Comparison of ENCODE assay signal across 20 cellular contexts in the genomic region with DNA sequence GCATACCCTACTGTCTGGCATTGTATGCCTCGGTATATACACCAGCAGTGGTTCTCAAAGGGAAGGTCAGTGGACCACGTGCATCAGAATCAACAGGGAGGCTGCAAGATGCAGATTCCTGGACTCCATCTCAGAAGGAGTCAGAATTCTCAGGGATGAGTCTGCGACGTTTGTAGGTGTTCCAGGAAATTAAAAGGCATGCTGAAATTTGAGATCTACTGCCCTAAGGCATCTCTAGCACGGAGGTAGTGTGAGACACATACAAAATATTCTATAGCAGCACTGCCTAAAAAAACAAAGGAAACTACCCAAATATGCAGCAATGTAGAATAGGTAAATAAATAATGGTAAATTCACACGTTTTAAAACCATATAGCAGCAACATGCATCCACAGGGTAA.
DNase-seq lines count a peak whose midpoint lies in the region; ATAC-seq and TF ChIP-seq lines count a peak whose summit lies in the region.
"Had no signal": no experiment of that assay in that cellular context is flagged by ENCODE, and none has a peak within 500 bp of the region (broad histone marks: within the 10 kb centered on the region; RNA-seq: fewer than 3 reads in every experiment).

No MANE protein-coding gene starts in this region.

- CTCF ChIA-PET in HEK293 (lab: Yijun Ruan, JAX) (no interaction called here), PC-3 (lab: Charles Lee) (no interaction called here)

- H3F3A ChIP-seq in PC-3 (ENCODE audit: low read length, unreplicated experiment), result no peaks in the 10 kb centered on the region

- H2BK12ac ChIP-seq in trophoblast cell (ENCODE audit: low read length), result no peak overlapping the region

- H3K4me2 ChIP-seq in PC-3 (ENCODE audit: low read length) (no peak overlapping the region), trophoblast cell (ENCODE audit: low read length) (peak overlapping the region; percentile 33)
- H3K4me2 ChIP-seq: BLaER1 treated with 17β-estradiol and CSF1 and Interleukin-3, amounts not matched to agents 10 nM and 100 nM had no signal

- H3K79me2 ChIP-seq in PC-3 (ENCODE audit: low read length) (no peaks in the 10 kb centered on the region), trophoblast cell (ENCODE audit: control insufficient read depth, insufficient read depth, low read length, poor library complexity) (no peaks in the 10 kb centered on the region)

- peaks cover 3% of the 10 kb centered on the region; the same call in 1 of the 2 replicates for H3K4me1 ChIP-seq in HEK293 (ENCODE audit: control insufficient read depth, insufficient read depth, low read length)
- H3K4me1 ChIP-seq in PC-3 (ENCODE audit: insufficient read depth, low read length), result no peaks in the 10 kb centered on the region
- H3K4me1 ChIP-seq in trophoblast cell (ENCODE audit: control insufficient read depth in 1 of 2, insufficient read depth in 2 of 2, low read length in 2 of 2), result peaks cover 0 to 3% of the 10 kb centered on the region in 2 experiments
- H3K4me1 ChIP-seq: BLaER1 treated with 17β-estradiol and CSF1 and Interleukin-3, amounts not matched to agents 10 nM and 100 nM had no signal

- H3K4ac ChIP-seq in trophoblast cell (ENCODE audit: low read depth, low read length), result no peak overlapping the region

- H4K20me1 ChIP-seq in PC-3 (ENCODE audit: low read length), result no peaks in the 10 kb centered on the region
- H4K20me1 ChIP-seq: BLaER1 treated with 17β-estradiol and CSF1 and Interleukin-3, amounts not matched to agents 10 nM and 100 nM had no signal

- in situ Hi-C loops in astrocyte of the spinal cord (cut with HindIII; ENCODE audit: low sequenced_read_pairs), result no loop called here

- no peak overlapping the region for H4K91ac ChIP-seq in trophoblast cell (ENCODE audit: low read depth, low read length)

- no peak overlapping the region for H3K9ac ChIP-seq in PC-3 (ENCODE audit: low read length)
- no peak overlapping the region for H3K9ac ChIP-seq in trophoblast cell (ENCODE audit: low read length)
- H3K9ac ChIP-seq: BLaER1 treated with 17β-estradiol and CSF1 and Interleukin-3, amounts not matched to agents 10 nM and 100 nM had no signal

- no peak overlapping the region for H2AFZ ChIP-seq in PC-3 (ENCODE audit: low read length)
- H2AFZ ChIP-seq in trophoblast cell (ENCODE audit: insufficient read depth, low read length, poor library complexity), result no peak overlapping the region

- H3K9me2 ChIP-seq in PC-3 (replicated peaks; ENCODE audit: low read length), result no peaks in the 10 kb centered on the region

- WGBS in trophoblast cell (ENCODE audit: extremely low coverage, insufficient coverage, insufficient read length), result no CpG with 5 or more reads among the region's 6 CpGs

- intact Hi-C loops in PC-3 (cut with micrococcal nuclease), result no loop called here

- H3K27me3 ChIP-seq in PC-3 (ENCODE audit: low read length), result peaks cover 45% of the 10 kb centered on the region
- H3K27me3 ChIP-seq in trophoblast cell (ENCODE audit: insufficient read depth, low read length), result no peaks in the 10 kb centered on the region
- H3K27me3 ChIP-seq: BLaER1 treated with 17β-estradiol and CSF1 and Interleukin-3, amounts not matched to agents 10 nM and 100 nM had no signal

- H2AK5ac ChIP-seq in trophoblast cell (ENCODE audit: low read length), result no peak overlapping the region

- TF ChIP-seq CTCF in HEK293 (tag by site-specific recombination; IDR thresholded peaks at IDR 0.05), result no peak
- no peak for TF ChIP-seq CTCF in PC-3 (conservative IDR thresholded peaks at IDR 0.05; ENCODE audit: low read depth, low read length)
- TF ChIP-seq CTCF in astrocyte of the spinal cord (IDR thresholded peaks at IDR 0.05; ENCODE audit: low read depth, low read length), result no peak

- H2BK120ac ChIP-seq in trophoblast cell (ENCODE audit: insufficient read depth, low read length, poor library complexity), result no peak overlapping the region

- H3K9me3 ChIP-seq in HEK293 (ENCODE audit: control insufficient read depth, insufficient read depth, low read depth, low read length), result no peaks in the 10 kb centered on the region
- no peaks in the 10 kb centered on the region for H3K9me3 ChIP-seq in PC-3 (ENCODE audit: low read length)
- peaks cover 1% of the 10 kb centered on the region for H3K9me3 ChIP-seq in trophoblast cell (ENCODE audit: insufficient read depth, low read depth, low read length)

- H4K12ac ChIP-seq in trophoblast cell (ENCODE audit: low read depth, low read length), result no peak overlapping the region

- H2BK5ac ChIP-seq in trophoblast cell (ENCODE audit: low read depth, low read length, poor library complexity), result no peak overlapping the region

- POLR2A ChIA-PET in HEK293 (lab: Yijun Ruan, JAX) (no interaction called here), PC-3 (lab: Charles Lee; ENCODE audit: unreplicated experiment) (no interaction called here)

- H3K36me3 ChIP-seq in HEK293 (ENCODE audit: control insufficient read depth in 2 of 2, insufficient read depth in 1 of 2, low read length in 2 of 2) (no peaks in the 10 kb centered on the region), PC-3 (ENCODE audit: low read depth, low read length) (no peaks in the 10 kb centered on the region), trophoblast cell (ENCODE audit: control insufficient read depth in 1 of 2, insufficient read depth in 2 of 2, low read length in 2 of 2) (no peaks in the 10 kb centered on the region)
- H3K36me3 ChIP-seq: BLaER1 treated with 17β-estradiol and CSF1 and Interleukin-3, amounts not matched to agents 10 nM and 100 nM had no signal

- no peak overlapping the region for H4K8ac ChIP-seq in trophoblast cell (ENCODE audit: low read depth, low read length)

- no TSS peak for BruUV-seq in PC-3 (replicated peaks; lab: Mats Ljungman, UMichigan)

- H3K27ac ChIP-seq in HEK293 (ENCODE audit: extremely low read depth, low read depth, low read length) (no peak overlapping the region), PC-3 (ENCODE audit: low read length) (no peak overlapping the region), trophoblast cell (ENCODE audit: low read depth, low read length) (no peak overlapping the region)
- H3K27ac ChIP-seq: BLaER1 treated with 17β-estradiol and CSF1 and Interleukin-3, amounts not matched to agents 10 nM and 100 nM; SK-N-MC had no signal

- no peaks in the 10 kb centered on the region for H3K79me1 ChIP-seq in trophoblast cell (ENCODE audit: low read length)

- no peak overlapping the region for H3K14ac ChIP-seq in trophoblast cell (ENCODE audit: low read length)

- no peak overlapping the region for H3K18ac ChIP-seq in trophoblast cell (ENCODE audit: low read length)

- H3K4me3 ChIP-seq in HEK293 (ENCODE audit: low read depth, low read length) (no peak overlapping the region), PC-3 (ENCODE audit: low read length) (no peak overlapping the region), astrocyte of the spinal cord (ENCODE audit: low read depth, low read length) (no peak overlapping the region), trophoblast cell (ENCODE audit: low read depth, low read length) (no peak overlapping the region)
- H3K4me3 ChIP-seq: BLaER1 treated with 17β-estradiol and CSF1 and Interleukin-3, amounts not matched to agents 10 nM and 100 nM; K562; SK-N-MC had no signal

- H3K23ac ChIP-seq in trophoblast cell (ENCODE audit: low read length), result no peak overlapping the region

- ATAC-seq in PC-3 (no peak), GM19395 (IDR thresholded peaks at IDR 0.05; ENCODE audit: unreplicated experiment) (no peak)
- ATAC-seq: CD8-positive, alpha-beta T cell; K562; Right ventricle myocardium inferior had no signal

- DNase-seq in PC-3 (peak; percentile 46), astrocyte of the spinal cord (ENCODE audit: low read depth, low spot score) (peak; percentile 10), trophoblast cell (peak; percentile 77 to 91), DMS53 (lab: John Stamatoyannopoulos, UW) (no peak)
- no peak for DNase-seq in activated naive CD4-positive, alpha-beta T cell (lab: John Stamatoyannopoulos, UW)
- no peak for DNase-seq in activated effector memory CD4-positive, alpha-beta T cell treated with Interleukin-2 at 50 U/mL for 16 hours
- DNase-seq: CD8-positive, alpha-beta T cell; DMS79 treated with DMSO at 0.1 percent for 48 hours; GDM1; H7; NCI-H1417; NCI-H187; NCI-H2227 treated with DMSO at 0.1 percent for 48 hours; NCI-H524 had no signal

TF ChIP-seq in HEK293, 187 proteins besides CTCF, POLR2A, EP300 and RAD21:
- TF ChIP-seq KLF7 (tag by site-specific recombination; IDR thresholded peaks at IDR 0.05; ENCODE audit: borderline replicate concordance) (no peak), ZNF510 (tag by site-specific recombination; IDR thresholded peaks at IDR 0.05; ENCODE audit: insufficient replicate concordance) (no peak), ZNF391 (tag by site-specific recombination; IDR thresholded peaks at IDR 0.05; ENCODE audit: borderline replicate concordance, low read depth) (no peak), ZBTB20 (tag by site-specific recombination; IDR thresholded peaks at IDR 0.05) (peak; percentile 34; the same call in 1 of the 2 replicates), ZNF48 (tag by site-specific recombination; IDR thresholded peaks at IDR 0.05) (no peak), ZSCAN30 (tag by site-specific recombination; IDR thresholded peaks at IDR 0.05) (no peak), ZIC2 (tag by site-specific recombination; IDR thresholded peaks at IDR 0.05) (no peak)

Comparison
In these comparisons a context has a peak if more than half of its experiments do, and no peak if none do; other contexts are left out.
1. DNase-seq: peak in PC-3 (single experiment), astrocyte of the spinal cord (single experiment) and trophoblast cell (2 of 2); none in activated naive CD4-positive, alpha-beta T cell (0 of 4), DMS53 (single experiment) and activated effector memory CD4-positive, alpha-beta T cell treated with Interleukin-2 at 50 U/mL for 16 hours (single experiment).